In genomic region chr6:4354181-4354580, GRCh38 we compare ENCODE assay signal across 19 cellular contexts.
DNase-seq lines count a peak whose midpoint lies in the region; ATAC-seq, FAIRE-seq and TF ChIP-seq lines count a peak whose summit lies in the region.
"Had no signal": no experiment of that assay in that cellular context is flagged by ENCODE, and none has a peak within 500 bp of the region (broad histone marks: within the 10 kb centered on the region; RNA-seq: fewer than 3 reads in every experiment).

No MANE protein-coding gene starts in this region.

- no peak overlapping the region for H3K4me3 Mint-ChIP-seq in astrocyte (ENCODE audit: unreplicated experiment)

- no peak overlapping the region for H2BK5ac ChIP-seq in neuronal stem cell (ENCODE audit: low read length)

- no peaks in the 10 kb centered on the region for H3K36me3 ChIP-seq in astrocyte (ENCODE audit: insufficient read depth, low read length)
- H3K36me3 ChIP-seq in neuronal stem cell (replicated peaks in 1 of 2; ENCODE audit: control insufficient read depth in 2 of 2, insufficient read depth in 2 of 2, low read length in 2 of 2): no peaks in the 10 kb centered on the region
- H3K36me3 ChIP-seq: SJSA1 had no signal

- H3K27ac ChIP-seq in astrocyte (ENCODE audit: low read depth, low read length) (peak overlapping the region; percentile 81), neuronal stem cell (replicated peaks; ENCODE audit: low read length) (no peak overlapping the region)
- H3K27ac ChIP-seq: 22Rv1, KMS-11 had no signal

- TF ChIP-seq CTCF in astrocyte (IDR thresholded peaks at IDR 0.05; ENCODE audit: insufficient read depth, low read depth, low read length): no peak

- H3K23ac ChIP-seq in neuronal stem cell (ENCODE audit: low read depth, low read length, poor library complexity): no peak overlapping the region

- no peaks in the 10 kb centered on the region for H3K36me3 Mint-ChIP-seq in astrocyte (ENCODE audit: low read depth, unreplicated experiment)

- H3K4me2 ChIP-seq in astrocyte (ENCODE audit: low read length): no peak overlapping the region
- H3K4me2 ChIP-seq in neuronal stem cell (ENCODE audit: insufficient read depth, low read length, poor library complexity, severe bottlenecking): no peak overlapping the region
- H3K4me2 ChIP-seq: KMS-11 had no signal

- H3K9me3 ChIP-seq in astrocyte (ENCODE audit: insufficient read depth, low read depth, low read length): no peaks in the 10 kb centered on the region
- H3K9me3 ChIP-seq in neuronal stem cell (replicated peaks in 1 of 2; ENCODE audit: control insufficient read depth in 2 of 2, insufficient read depth in 1 of 2, low read depth in 1 of 2, low read length in 2 of 2): no peaks in the 10 kb centered on the region
- H3K9me3 ChIP-seq: SJSA1 had no signal

- FAIRE-seq in astrocyte (lab: Jason Lieb, UNC): no peak
- no peak for FAIRE-seq in GM12891 (lab: Jason Lieb, UNC)
- FAIRE-seq: D721Med, HepG2 had no signal

- no CpG with 5 or more reads among the region's 7 CpGs for WGBS in neuronal stem cell (ENCODE audit: extremely low coverage in 2 of 2, insufficient read length in 2 of 2, insufficient replicate concordance in 1 of 2), 2 donors

- H3K27ac Mint-ChIP-seq in astrocyte (ENCODE audit: unreplicated experiment): no peak overlapping the region

- H2BK15ac ChIP-seq in neuronal stem cell (ENCODE audit: low read length): no peak overlapping the region

- H3K4ac ChIP-seq in neuronal stem cell (ENCODE audit: low read length): no peak overlapping the region

- H3K27me3 ChIP-seq in astrocyte (ENCODE audit: insufficient read depth, low read length) (no peaks in the 10 kb centered on the region), neuronal stem cell (ENCODE audit: control insufficient read depth in 3 of 3, insufficient read depth in 3 of 3, low read depth in 1 of 3, low read length in 3 of 3) (no peaks in the 10 kb centered on the region)
- H3K27me3 ChIP-seq: SJSA1 had no signal

- DNase-seq in DMS 273 (lab: John Stamatoyannopoulos, UW; ENCODE audit: unreplicated experiment) (peak; percentile 9), DMS 273 treated with DMSO at 0.1 percent for 48 hours (lab: John Stamatoyannopoulos, UW) (no peak), astrocyte (ENCODE audit: low read depth) (no peak), left lobe of liver (ENCODE audit: low spot score) (peak; percentile 40), neuronal stem cell (ENCODE audit: low spot score) (no peak), GM12891 (ENCODE audit: insufficient read length, low spot score) (no peak)
- DNase-seq: C1 segment of cervical spinal cord, DMS79 treated with DMSO at 0.1 percent for 48 hours, NCI-H1417 treated with DMSO at 0.1 percent for 48 hours, NCI-H187 treated with DMSO at 0.1 percent for 48 hours, NCI-H226, NCI-H524 had no signal

- no peak overlapping the region for H4K8ac ChIP-seq in neuronal stem cell (ENCODE audit: low read depth, low read length)

- H2AK5ac ChIP-seq in neuronal stem cell (ENCODE audit: low read depth, low read length): no peak overlapping the region

- peaks cover 45% of the 10 kb centered on the region for H3K4me1 Mint-ChIP-seq in astrocyte (ENCODE audit: low read depth, unreplicated experiment)

- no peak overlapping the region for H3K18ac ChIP-seq in neuronal stem cell (ENCODE audit: low read length)

- H3K4me3 ChIP-seq in astrocyte (ENCODE audit: insufficient read depth, low read depth, low read length): no peak overlapping the region
- no peak overlapping the region for H3K4me3 ChIP-seq in neuronal stem cell (ENCODE audit: low read length in 2 of 2)
- H3K4me3 ChIP-seq: SJSA1 had no signal

- no peak overlapping the region for H3K14ac ChIP-seq in neuronal stem cell (ENCODE audit: low read length)

- H3K9me3 Mint-ChIP-seq in astrocyte (ENCODE audit: unreplicated experiment): peaks cover 3% of the 10 kb centered on the region

- H3K79me2 ChIP-seq in astrocyte (ENCODE audit: insufficient read depth, low read length): no peaks in the 10 kb centered on the region

- H3K4me1 ChIP-seq in astrocyte (ENCODE audit: insufficient read depth, low read length) (peaks cover 44% of the 10 kb centered on the region), neuronal stem cell (ENCODE audit: control insufficient read depth in 2 of 2, insufficient read depth in 1 of 2, low read depth in 1 of 2, low read length in 2 of 2) (peaks cover 5 to 7% of the 10 kb centered on the region in 2 donors)

- no peak for TF ChIP-seq POLR2A in GM12891 (IDR thresholded peaks at IDR 0.05; ENCODE audit: low read depth, low read length)

- H2AFZ ChIP-seq in astrocyte (ENCODE audit: low read depth, low read length): no peak overlapping the region
- H2AFZ ChIP-seq in neuronal stem cell (ENCODE audit: low read length): no peak overlapping the region

- ATAC-seq in left lobe of liver: no peak
- ATAC-seq in HG03175 (IDR thresholded peaks at IDR 0.05; ENCODE audit: unreplicated experiment): no peak
- no peak for ATAC-seq in GM21619 (IDR thresholded peaks at IDR 0.05; ENCODE audit: unreplicated experiment)
- ATAC-seq: HepG2 had no signal

- H2BK12ac ChIP-seq in neuronal stem cell (ENCODE audit: low read length): no peak overlapping the region

- no peaks in the 10 kb centered on the region for H4K20me1 ChIP-seq in astrocyte (ENCODE audit: insufficient read depth, low read length)

- H3K79me1 ChIP-seq in neuronal stem cell (ENCODE audit: low read depth, low read length): no peaks in the 10 kb centered on the region

- no peak overlapping the region for H3K9ac ChIP-seq in astrocyte (ENCODE audit: low read length)
- no peak overlapping the region for H3K9ac ChIP-seq in neuronal stem cell (ENCODE audit: low read depth, low read length, poor library complexity)
- H3K9ac ChIP-seq: KMS-11 had no signal

- H4K91ac ChIP-seq in neuronal stem cell (ENCODE audit: low read depth, low read length, poor library complexity): no peak overlapping the region

- H2BK120ac ChIP-seq in neuronal stem cell (ENCODE audit: low read depth, low read length): no peak overlapping the region

- H3K27me3 Mint-ChIP-seq in astrocyte (ENCODE audit: low read depth, unreplicated experiment): no peaks in the 10 kb centered on the region

TF ChIP-seq in GM12891, 5 proteins besides CTCF, POLR2A, EP300 and RAD21:
- TF ChIP-seq TAF1 (IDR thresholded peaks at IDR 0.05; ENCODE audit: low read depth, low read length) (no peak), POLR2AphosphoS5 (IDR thresholded peaks at IDR 0.05; ENCODE audit: low read depth, low read length) (no peak), SPI1 (IDR thresholded peaks at IDR 0.05; ENCODE audit: low read depth, low read length) (no peak), POU2F2 (IDR thresholded peaks at IDR 0.05; ENCODE audit: low read depth, low read length) (no peak), PAX5 (IDR thresholded peaks at IDR 0.05; ENCODE audit: insufficient read depth, low read length, severe bottlenecking) (no peak)
TF ChIP-seq in GM12891: peak in this region for 0.

Comparison
In these comparisons a context has a peak if more than half of its experiments do, and no peak if none do; other contexts are left out.
1. DNase-seq: peak in DMS 273 (single experiment) and left lobe of liver (single experiment); none in DMS 273 treated with DMSO at 0.1 percent for 48 hours (single experiment), astrocyte (single experiment), neuronal stem cell (single experiment) and GM12891 (single experiment).